In the genomic region with DNA sequence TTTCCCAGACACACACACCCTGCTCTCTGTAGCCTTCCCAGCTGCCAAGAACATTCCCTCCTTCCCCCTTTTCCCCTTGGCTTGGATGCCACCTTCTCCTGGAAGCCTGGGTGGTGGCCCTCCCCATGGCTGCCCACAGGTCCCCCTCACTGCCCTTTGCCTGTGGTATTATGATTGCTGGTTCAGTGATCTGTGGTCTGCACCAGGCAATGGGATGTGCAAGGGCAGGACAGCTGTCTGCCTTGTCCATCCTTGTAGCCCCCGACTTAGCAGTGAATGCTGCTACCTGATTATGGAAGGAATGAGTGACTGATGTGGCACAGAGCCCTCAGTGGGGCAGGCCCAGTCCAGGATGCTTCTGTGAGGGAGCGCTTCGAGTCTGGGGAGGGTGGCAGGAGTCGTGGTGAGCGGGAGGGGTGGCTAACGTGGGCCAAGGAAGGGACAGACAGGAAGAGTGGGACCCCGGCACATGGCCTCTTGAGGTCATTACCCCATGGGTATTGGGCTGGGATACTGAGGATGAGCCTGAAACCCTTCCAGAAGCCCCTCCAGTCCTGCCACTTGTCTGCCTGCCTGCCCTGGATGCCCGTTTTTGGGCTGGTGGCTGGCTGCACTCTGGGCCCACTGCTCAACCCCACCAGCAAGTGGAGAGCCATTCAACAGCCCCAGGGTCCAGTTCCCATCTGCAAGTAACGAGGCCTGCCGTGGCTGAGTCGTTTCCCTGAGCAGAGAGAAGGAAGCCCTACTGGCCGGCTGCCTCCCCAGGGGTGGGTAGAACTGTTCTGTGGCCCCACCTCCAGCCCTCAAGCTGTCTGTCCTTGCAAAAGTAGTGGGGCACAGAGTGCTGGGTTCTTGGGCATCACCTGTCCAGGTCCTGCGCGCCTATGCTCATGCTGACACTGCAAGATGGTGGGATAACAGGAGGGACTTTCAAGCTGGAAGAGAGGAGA, we compare ENCODE assay signal across 17 cellular contexts. TPM values are rescaled to one million over a fixed set of nuclear protein-coding genes. Genes with fewer than 3 reads are reported as not detected.
DNase-seq lines count a peak whose midpoint lies in the region; ATAC-seq, FAIRE-seq and TF ChIP-seq lines count a peak whose summit lies in the region.
"Had no signal": no experiment of that assay in that cellular context is flagged by ENCODE, and none has a peak within 500 bp of the region (broad histone marks: within the 10 kb centered on the region; RNA-seq: fewer than 3 reads in every experiment).

No MANE protein-coding gene starts in this region.

- POLR2A ChIA-PET in A549 (lab: Yijun Ruan, JAX), result no interaction called here

- CTCF ChIA-PET in A549 (lab: Yijun Ruan, JAX), result interaction anchor here (1.1 to 10.8 kb wide), 8 partner anchors 8 to 77 kb away, joined by 6 to 101 read pairs (median 20); partner anchors contain the start of gene CHST3

- H3K27me3 Mint-ChIP-seq in chondrocyte (ENCODE audit: low read depth), result no peaks in the 10 kb centered on the region
- H3K27me3 Mint-ChIP-seq: B cell had no signal

- H3K9me3 Mint-ChIP-seq in chondrocyte (ENCODE audit: low read depth), result no peaks in the 10 kb centered on the region
- H3K9me3 Mint-ChIP-seq: naive B cell had no signal

- TF ChIP-seq EP300 in A549 (IDR thresholded peaks at IDR 0.05), result no peak
- TF ChIP-seq EP300 in sigmoid colon (IDR thresholded peaks at IDR 0.05), result no peak

- no peaks in the 10 kb centered on the region for H3K27me3 ChIP-seq in sigmoid colon
- no peaks in the 10 kb centered on the region for H3K27me3 ChIP-seq in Peyer's patch
- H3K27me3 ChIP-seq: foreskin keratinocyte had no signal

- no peaks in the 10 kb centered on the region for H3K36me3 Mint-ChIP-seq in chondrocyte (ENCODE audit: low read depth)
- H3K36me3 Mint-ChIP-seq: naive B cell had no signal

- no peak for TF ChIP-seq RAD21 in A549 (conservative IDR thresholded peaks at IDR 0.05 in 1 of 2, IDR thresholded peaks at IDR 0.05 in 1 of 2)

- H3K36me3 ChIP-seq in sigmoid colon (peaks cover 0 to 6% (median 0%) of the 10 kb centered on the region in 4 donors), Peyer's patch (no peaks in the 10 kb centered on the region)

- ATAC-seq in A549, result no peak
- ATAC-seq: foreskin keratinocyte, Right ventricle myocardium inferior had no signal

- no peak for DNase-seq in A549 (ENCODE audit: low read depth in 1 of 2, low spot score in 1 of 2)
- peak; percentile 49 for DNase-seq in M059J (ENCODE audit: low read depth)
- DNase-seq in chondrocyte (ENCODE audit: low spot score), result no peak
- no peak for DNase-seq in sigmoid colon
- DNase-seq in Peyer's patch, result no peak
- no peak for DNase-seq in DMS79 treated with DMSO at 0.1 percent for 48 hours (lab: John Stamatoyannopoulos, UW)
- no peak for DNase-seq in NCI-H524 treated with DMSO at 0.1 percent for 48 hours (lab: John Stamatoyannopoulos, UW)
- no peak for DNase-seq in RPMI8226
- DNase-seq: amygdala, DND-41, foreskin keratinocyte, naive B cell, NCI-H1417 treated with DMSO at 0.1 percent for 48 hours, NCI-H524, small intestine had no signal

- H3K4me3 ChIP-seq in A549, result no peak overlapping the region
- no peak overlapping the region for H3K4me3 ChIP-seq in sigmoid colon
- no peak overlapping the region for H3K4me3 ChIP-seq in Peyer's patch

- H3K4me3 Mint-ChIP-seq in chondrocyte (ENCODE audit: unreplicated experiment), result no peak overlapping the region
- H3K4me3 Mint-ChIP-seq: B cell had no signal

- no peak for TF ChIP-seq POLR2A in A549 (IDR thresholded peaks at IDR 0.05; ENCODE audit: low read length)
- TF ChIP-seq POLR2A in sigmoid colon (IDR thresholded peaks at IDR 0.05), result no peak
- TF ChIP-seq POLR2A in Peyer's patch (IDR thresholded peaks at IDR 0.05), result no peak

- intact Hi-C loops in sigmoid colon (cut with DNase I), result no loop called here

- no peak for FAIRE-seq in A549 (lab: Jason Lieb, UNC)
- FAIRE-seq: small intestine had no signal

- no peak for TF ChIP-seq CTCF in A549 (IDR thresholded peaks at IDR 0.05)
- TF ChIP-seq CTCF in chondrocyte (IDR thresholded peaks at IDR 0.05), result no peak
- TF ChIP-seq CTCF in sigmoid colon (IDR thresholded peaks at IDR 0.05), result no peak
- no peak for TF ChIP-seq CTCF in Peyer's patch (IDR thresholded peaks at IDR 0.05)

- peaks cover 100% of the 10 kb centered on the region for H3K4me1 ChIP-seq in A549
- H3K4me1 ChIP-seq in sigmoid colon, result peaks cover 0 to 100% (median 96%) of the 10 kb centered on the region in 4 donors
- peaks cover 0 to 36% (median 1%) of the 10 kb centered on the region in 4 donors for H3K4me1 ChIP-seq in Peyer's patch

- peak overlapping the region; percentile 81 for H3K27ac Mint-ChIP-seq in chondrocyte (ENCODE audit: unreplicated experiment)
- H3K27ac Mint-ChIP-seq: B cell had no signal

- no peaks in the 10 kb centered on the region for H3K9me3 ChIP-seq in A549
- H3K9me3 ChIP-seq in sigmoid colon, result no peaks in the 10 kb centered on the region
- H3K9me3 ChIP-seq in Peyer's patch, result no peaks in the 10 kb centered on the region

- WGBS in A549 (ENCODE audit: missing lambda C conversion rate), result 72% methylated on average over 9 of the region's 14 CpGs
- WGBS in sigmoid colon, 2 donors, result 86 to 88% methylated on average over 14 of the region's 14 CpGs

- peaks cover 98% of the 10 kb centered on the region for H3K4me1 Mint-ChIP-seq in chondrocyte (ENCODE audit: low read depth)
- H3K4me1 Mint-ChIP-seq: B cell, naive B cell had no signal

- H3K4me2 ChIP-seq in A549, result peak overlapping the region; percentile 97

- H3K27ac ChIP-seq in A549 (peak overlapping the region; percentile 87 to 98), sigmoid colon (peak overlapping the region in 3 of 4 donors; percentile 25 to 92 (median 90)), Peyer's patch (no peak overlapping the region)
- H3K27ac ChIP-seq: foreskin keratinocyte had no signal

TF ChIP-seq in A549, 52 proteins besides CTCF, POLR2A, EP300 and RAD21:
- TF ChIP-seq ZNF302 (CRISPR knock-in tag; IDR thresholded peaks at IDR 0.05) (no peak), SMC3 (IDR thresholded peaks at IDR 0.05) (no peak), SREBF2 (IDR thresholded peaks at IDR 0.05) (no peak), MAFK (IDR thresholded peaks at IDR 0.05; ENCODE audit: partially characterized antibody) (peak; percentile 45)
- TF ChIP-seq, protein P1, sequence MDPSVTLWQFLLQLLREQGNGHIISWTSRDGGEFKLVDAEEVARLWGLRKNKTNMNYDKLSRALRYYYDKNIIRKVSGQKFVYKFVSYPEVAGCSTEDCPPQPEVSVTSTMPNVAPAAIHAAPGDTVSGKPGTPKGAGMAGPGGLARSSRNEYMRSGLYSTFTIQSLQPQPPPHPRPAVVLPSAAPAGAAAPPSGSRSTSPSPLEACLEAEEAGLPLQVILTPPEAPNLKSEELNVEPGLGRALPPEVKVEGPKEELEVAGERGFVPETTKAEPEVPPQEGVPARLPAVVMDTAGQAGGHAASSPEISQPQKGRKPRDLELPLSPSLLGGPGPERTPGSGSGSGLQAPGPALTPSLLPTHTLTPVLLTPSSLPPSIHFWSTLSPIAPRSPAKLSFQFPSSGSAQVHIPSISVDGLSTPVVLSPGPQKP (IDR thresholded peaks at IDR 0.05; ENCODE audit: low read depth, low read length), result no peak
TF ChIP-seq in A549: peak in this region for 1.

RNA-seq across cellular contexts. Expression of gene CHST3, which starts 8.8 kb away (rescaled TPM):
- polyA plus RNA-seq in A549 (2011; rRNA removed) (12.8 and 13.8 TPM in 2 replicates), A549 (2017; fragmentation: RNase III; extraction: RNeasy Plus Mini Kit Qiagen cat#74134 plus additional on column Dnase treatment) (20.3 to 23.1 TPM (median 21.7 TPM) in 3 replicates), sigmoid colon (1 to 10 TPM in 1 of 3 donors, under 1 TPM in 2; 0.23 to 3.6 (median 0.60) TPM)
- polyA plus RNA-seq in A549 (2012; cell fraction: cytosol; rRNA removed), result 8.7 and 12.5 TPM in 2 replicates
- polyA plus RNA-seq in A549 (2012; cell fraction: nucleus; rRNA removed), result 18.6 and 20.9 TPM in 2 replicates
- polyA minus RNA-seq in A549 (2011; rRNA and poly(A)+ RNA removed), result 19.1 and 21.1 TPM in 2 replicates
- 12.3 and 22.4 TPM in 2 replicates for total RNA-seq in M059J (2014; rRNA removed; shearing (Covaris generic))
- total RNA-seq in chondrocyte (43.9 to 65.4 TPM (median 63.2 TPM) in 3 replicates), sigmoid colon (10 to 100 TPM; 12.8 to 25.5 (median 16.5) TPM), Peyer's patch (1 to 10 TPM in 3 of 4 donors, under 1 TPM in 1; 0.88 to 9.1 (median 3.0) TPM)
- total RNA-seq: B cell had no signal

Comparison
In these comparisons a context has a peak if more than half of its experiments do, and no peak if none do; other contexts are left out.
1. H3K27ac ChIP-seq: peak in A549 (2 of 2) and sigmoid colon (3 of 4); none in Peyer's patch (0 of 4).